In the genomic region with DNA sequence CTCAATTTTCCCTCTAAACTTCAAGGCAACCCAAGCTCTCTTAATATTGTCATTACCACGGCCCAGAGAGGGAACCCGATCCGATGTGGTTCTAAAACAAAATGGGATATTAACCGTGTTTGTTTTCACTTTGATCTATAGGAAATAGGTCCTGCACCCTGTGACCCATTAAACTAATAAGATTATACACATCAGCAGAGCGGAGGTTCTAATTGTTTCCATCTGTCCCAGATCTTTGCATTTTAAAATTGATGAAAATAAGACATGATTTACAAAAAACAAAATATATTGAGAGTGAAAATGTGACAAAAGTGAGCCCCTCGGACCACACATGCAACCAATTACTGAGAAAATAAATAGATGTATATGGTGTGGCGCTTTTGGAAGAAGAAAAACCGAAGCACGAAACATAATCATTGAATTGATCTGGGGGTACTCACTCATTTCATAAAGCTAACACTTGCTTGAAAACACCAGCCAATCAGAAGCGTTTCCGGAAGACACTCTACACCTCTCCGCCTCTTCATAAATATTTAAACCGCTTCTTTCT, we compare ENCODE assay signal across 8 cellular contexts.
DNase-seq lines count a peak whose midpoint lies in the region; ATAC-seq and TF ChIP-seq lines count a peak whose summit lies in the region.

No MANE protein-coding gene starts in this region.

- no peaks in the 10 kb centered on the region for H3K9me3 ChIP-seq in ES-I3 (ENCODE audit: control insufficient read depth, insufficient read depth, low read length)
- H3K9me3 ChIP-seq in Peyer's patch = peaks cover 0 to 7% (median 0%) of the 10 kb centered on the region in 4 donors

- H3K4me3 ChIP-seq in LNCaP clone FGC (ENCODE audit: low read depth, low read length) (peak overlapping the region; percentile 55), astrocyte of the spinal cord (ENCODE audit: low read depth, low read length) (peak overlapping the region; percentile 19), Peyer's patch (peak overlapping the region in 1 of 4 donors; percentile 34)

- H3K9ac ChIP-seq in ES-I3 (ENCODE audit: low read depth, low read length) = peak overlapping the region; percentile 11; the same call in 1 of the 2 replicates

- peaks cover 0 to 60% of the 10 kb centered on the region in 2 donors for H3K27me3 ChIP-seq in Peyer's patch

- no peak for TF ChIP-seq POLR2A in Peyer's patch (IDR thresholded peaks at IDR 0.05)

- TF ChIP-seq CTCF in LNCaP clone FGC (IDR thresholded peaks at IDR 0.05; ENCODE audit: control insufficient read depth, extremely low read depth, insufficient read depth) (no peak), astrocyte of the spinal cord (IDR thresholded peaks at IDR 0.05; ENCODE audit: low read depth, low read length) (no peak), Peyer's patch (IDR thresholded peaks at IDR 0.05) (no peak)

- H3K36me3 ChIP-seq in ES-I3 (ENCODE audit: insufficient read depth, low read length) (no peaks in the 10 kb centered on the region), Peyer's patch (no peaks in the 10 kb centered on the region)

- peaks cover 25% of the 10 kb centered on the region for H3K4me1 ChIP-seq in ES-I3 (ENCODE audit: insufficient read depth, low read length)
- peaks cover 0 to 7% (median 3%) of the 10 kb centered on the region in 4 donors for H3K4me1 ChIP-seq in Peyer's patch

- H3K4me1 Mint-ChIP-seq in natural killer cell treated with Interleukin-12 subunit alpha and Interleukin-12 subunit beta and Interleukin-15 and Interleukin-18, amount 100 ng/mL, for 72 hours (ENCODE audit: low read depth in 2 of 2) = peaks cover 19 to 24% of the 10 kb centered on the region in 2 donors

- peaks cover 32% of the 10 kb centered on the region for H3K36me3 Mint-ChIP-seq in natural killer cell treated with Interleukin-12 subunit alpha and Interleukin-12 subunit beta and Interleukin-15 and Interleukin-18, amount 100 ng/mL, for 72 hours

- no peak for ATAC-seq in natural killer cell treated with Interleukin-12 subunit alpha and Interleukin-12 subunit beta and Interleukin-15 and Interleukin-18, amount 100 ng/mL, for 72 hours

- H3K27ac Mint-ChIP-seq in natural killer cell treated with Interleukin-12 subunit alpha and Interleukin-12 subunit beta and Interleukin-15 and Interleukin-18, amount 100 ng/mL, for 72 hours = peak overlapping the region; percentile 61 to 81

- in situ Hi-C loops in astrocyte of the spinal cord (cut with HindIII; ENCODE audit: low sequenced_read_pairs) = no loop called here

- H3K27ac ChIP-seq in Peyer's patch = no peak overlapping the region

- peaks cover 47 to 71% of the 10 kb centered on the region in 2 donors for H3K27me3 Mint-ChIP-seq in natural killer cell treated with Interleukin-12 subunit alpha and Interleukin-12 subunit beta and Interleukin-15 and Interleukin-18, amount 100 ng/mL, for 72 hours

- peak overlapping the region; percentile 76 for H3K4me3 Mint-ChIP-seq in natural killer cell treated with Interleukin-12 subunit alpha and Interleukin-12 subunit beta and Interleukin-15 and Interleukin-18, amount 100 ng/mL, for 72 hours

- no peaks in the 10 kb centered on the region for H3K9me3 Mint-ChIP-seq in natural killer cell treated with Interleukin-12 subunit alpha and Interleukin-12 subunit beta and Interleukin-15 and Interleukin-18, amount 100 ng/mL, for 72 hours

- DNase-seq in LNCaP clone FGC (ENCODE audit: low read depth) (no peak), astrocyte of the spinal cord (ENCODE audit: low read depth, low spot score) (no peak), HPDE6-E6E7 (ENCODE audit: extremely low spot score) (no peak), Peyer's patch (no peak), iPS-NIHi11 (ENCODE audit: low spot score) (no peak), CD1c-positive myeloid dendritic cell (ENCODE audit: extremely low spot score) (no peak)
- no peak for DNase-seq in natural killer cell treated with Interleukin-12 subunit alpha and Interleukin-12 subunit beta and Interleukin-15 and Interleukin-18, amount 100 ng/mL, for 72 hours (ENCODE audit: low spot score)
